In the genomic region with DNA sequence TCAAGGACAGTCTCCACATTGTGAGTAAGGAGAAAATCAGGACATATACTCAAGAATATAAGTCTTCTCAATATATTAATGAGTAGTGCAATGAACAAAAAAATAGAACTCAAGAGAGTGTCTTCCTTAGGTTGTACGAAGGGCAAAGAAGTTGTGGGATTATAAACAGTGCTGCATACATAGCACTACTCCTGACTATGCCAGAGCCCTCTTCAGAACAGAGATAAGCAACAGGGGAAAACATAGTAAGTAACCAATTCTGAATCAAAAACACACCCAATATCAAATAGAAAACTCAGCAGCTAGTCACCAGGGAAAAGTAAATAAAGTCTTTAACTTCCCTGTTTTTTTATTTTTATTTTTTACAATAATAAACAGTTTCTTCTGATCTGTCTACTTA, we compare ENCODE assay signal across 1 cellular context.
TF ChIP-seq lines count a peak whose summit lies in the region.

No MANE protein-coding gene starts in this region.

TF ChIP-seq in GM12878, 131 proteins besides CTCF, POLR2A, EP300 and RAD21:
- no peak for TF ChIP-seq CREB1 (IDR thresholded peaks at IDR 0.05; ENCODE audit: low read depth)
- no peak for TF ChIP-seq FOS (IDR thresholded peaks at IDR 0.05; ENCODE audit: borderline replicate concordance, extremely low read depth, insufficient read length)
- no peak for TF ChIP-seq BACH1 (IDR thresholded peaks at IDR 0.05; ENCODE audit: borderline replicate concordance)
- TF ChIP-seq NR2C1 (IDR thresholded peaks at IDR 0.05): no peak
- TF ChIP-seq USF1 (IDR thresholded peaks at IDR 0.05; ENCODE audit: borderline replicate concordance, extremely low read length, insufficient read depth, low read depth, low read length): no peak
- TF ChIP-seq TARDBP (IDR thresholded peaks at IDR 0.05; ENCODE audit: borderline replicate concordance): no peak
- no peak for TF ChIP-seq CEBPZ (IDR thresholded peaks at IDR 0.05; ENCODE audit: low read depth, low read length)
- TF ChIP-seq, protein P1, sequence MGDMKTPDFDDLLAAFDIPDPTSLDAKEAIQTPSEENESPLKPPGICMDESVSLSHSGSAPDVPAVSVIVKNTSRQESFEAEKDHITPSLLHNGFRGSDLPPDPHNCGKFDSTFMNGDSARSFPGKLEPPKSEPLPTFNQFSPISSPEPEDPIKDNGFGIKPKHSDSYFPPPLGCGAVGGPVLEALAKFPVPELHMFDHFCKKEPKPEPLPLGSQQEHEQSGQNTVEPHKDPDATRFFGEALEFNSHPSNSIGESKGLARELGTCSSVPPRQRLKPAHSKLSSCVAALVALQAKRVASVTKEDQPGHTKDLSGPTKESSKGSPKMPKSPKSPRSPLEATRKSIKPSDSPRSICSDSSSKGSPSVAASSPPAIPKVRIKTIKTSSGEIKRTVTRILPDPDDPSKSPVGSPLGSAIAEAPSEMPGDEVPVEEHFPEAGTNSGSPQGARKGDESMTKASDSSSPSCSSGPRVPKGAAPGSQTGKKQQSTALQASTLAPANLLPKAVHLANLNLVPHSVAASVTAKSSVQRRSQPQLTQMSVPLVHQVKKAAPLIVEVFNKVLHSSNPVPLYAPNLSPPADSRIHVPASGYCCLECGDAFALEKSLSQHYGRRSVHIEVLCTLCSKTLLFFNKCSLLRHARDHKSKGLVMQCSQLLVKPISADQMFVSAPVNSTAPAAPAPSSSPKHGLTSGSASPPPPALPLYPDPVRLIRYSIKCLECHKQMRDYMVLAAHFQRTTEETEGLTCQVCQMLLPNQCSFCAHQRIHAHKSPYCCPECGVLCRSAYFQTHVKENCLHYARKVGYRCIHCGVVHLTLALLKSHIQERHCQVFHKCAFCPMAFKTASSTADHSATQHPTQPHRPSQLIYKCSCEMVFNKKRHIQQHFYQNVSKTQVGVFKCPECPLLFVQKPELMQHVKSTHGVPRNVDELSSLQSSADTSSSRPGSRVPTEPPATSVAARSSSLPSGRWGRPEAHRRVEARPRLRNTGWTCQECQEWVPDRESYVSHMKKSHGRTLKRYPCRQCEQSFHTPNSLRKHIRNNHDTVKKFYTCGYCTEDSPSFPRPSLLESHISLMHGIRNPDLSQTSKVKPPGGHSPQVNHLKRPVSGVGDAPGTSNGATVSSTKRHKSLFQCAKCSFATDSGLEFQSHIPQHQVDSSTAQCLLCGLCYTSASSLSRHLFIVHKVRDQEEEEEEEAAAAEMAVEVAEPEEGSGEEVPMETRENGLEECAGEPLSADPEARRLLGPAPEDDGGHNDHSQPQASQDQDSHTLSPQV (IDR thresholded peaks at IDR 0.05): no peak
- TF ChIP-seq CUX1 (IDR thresholded peaks at IDR 0.05; ENCODE audit: insufficient replicate concordance, low read depth, low read length): no peak
- TF ChIP-seq ZNF687 (IDR thresholded peaks at IDR 0.05): no peak
- TF ChIP-seq ZBED1 (IDR thresholded peaks at IDR 0.05; ENCODE audit: borderline replicate concordance): no peak
- no peak for TF ChIP-seq CBX3 (IDR thresholded peaks at IDR 0.05; ENCODE audit: borderline replicate concordance, low read depth)
- no peak for TF ChIP-seq BHLHE40 (IDR thresholded peaks at IDR 0.05; ENCODE audit: borderline replicate concordance in 1 of 2, low read depth in 2 of 2, low read length in 1 of 2)
- no peak for TF ChIP-seq MEF2A (IDR thresholded peaks at IDR 0.05; ENCODE audit: insufficient read depth, low read depth, low read length)
